ENCODE assay signal across 1 cellular context in genomic region chr17:43003542-43004172, GRCh38.
A peak's percentile ranks its signal among the peaks of the same experiment; 100 is the strongest.
TF ChIP-seq lines count a peak whose summit lies in the region.

No MANE protein-coding gene starts in this region.

TF ChIP-seq in HepG2, 621 proteins besides CTCF, POLR2A, EP300 and RAD21 (continued from another document):
- TF ChIP-seq ZHX2 (IDR thresholded peaks at IDR 0.05; ENCODE audit: low read depth) (no peak), ZHX2 (CRISPR knock-in tag; IDR thresholded peaks at IDR 0.05; ENCODE audit: borderline replicate concordance) (no peak), ZNF460 (CRISPR knock-in tag; IDR thresholded peaks at IDR 0.05; ENCODE audit: borderline replicate concordance) (no peak), THYN1 (CRISPR knock-in tag; IDR thresholded peaks at IDR 0.05; ENCODE audit: borderline replicate concordance, low read depth) (no peak), IRF1 (CRISPR knock-in tag; IDR thresholded peaks at IDR 0.05; ENCODE audit: low read depth) (no peak), ZFP1 (CRISPR knock-in tag; IDR thresholded peaks at IDR 0.05) (no peak), NFIB (CRISPR knock-in tag; IDR thresholded peaks at IDR 0.05; ENCODE audit: borderline replicate concordance) (no peak), SIX1 (CRISPR knock-in tag; IDR thresholded peaks at IDR 0.05; ENCODE audit: borderline replicate concordance) (no peak), CSRNP1 (CRISPR knock-in tag; IDR thresholded peaks at IDR 0.05) (no peak), NFIC (IDR thresholded peaks at IDR 0.05; ENCODE audit: low read length) (no peak), AHR (CRISPR knock-in tag; IDR thresholded peaks at IDR 0.05) (no peak), SSRP1 (CRISPR knock-in tag; IDR thresholded peaks at IDR 0.05) (peak; percentile 92; the same call in 1 of the 2 replicates), ZNF382 (CRISPR knock-in tag; IDR thresholded peaks at IDR 0.05; ENCODE audit: borderline replicate concordance) (no peak), RAD51 (IDR thresholded peaks at IDR 0.05; ENCODE audit: borderline replicate concordance) (no peak), ZNF501 (CRISPR knock-in tag; IDR thresholded peaks at IDR 0.05) (0 out of 2 replicates have a peak, but pooled peaks have one; percentile 20), RARG (CRISPR knock-in tag; IDR thresholded peaks at IDR 0.05; ENCODE audit: low read depth) (no peak), ATAD3A (CRISPR knock-in tag; IDR thresholded peaks at IDR 0.05) (no peak), ZSCAN9 (CRISPR knock-in tag; IDR thresholded peaks at IDR 0.05; ENCODE audit: borderline replicate concordance) (no peak), FOXO1 (CRISPR knock-in tag; IDR thresholded peaks at IDR 0.05) (no peak), ZBTB8A (CRISPR knock-in tag; IDR thresholded peaks at IDR 0.05; ENCODE audit: borderline replicate concordance, low read depth) (no peak), ZBTB33 (CRISPR knock-in tag; IDR thresholded peaks at IDR 0.05) (peak; percentile 89), ZSCAN30 (CRISPR knock-in tag; IDR thresholded peaks at IDR 0.05) (no peak), ATF6 (CRISPR knock-in tag; conservative IDR thresholded peaks at IDR 0.05) (no peak), TRIM22 (IDR thresholded peaks at IDR 0.05) (no peak), RBM22 (optimal IDR thresholded peaks at IDR 0.05; ENCODE audit: low read length) (peak; percentile 88), ZNF800 (CRISPR knock-in tag; IDR thresholded peaks at IDR 0.05) (no peak), JUND (CRISPR knock-in tag; IDR thresholded peaks at IDR 0.05) (no peak), ZFP36 (IDR thresholded peaks at IDR 0.05; ENCODE audit: borderline replicate concordance, low read depth, low read length, partially characterized antibody) (no peak), JDP2 (CRISPR knock-in tag; IDR thresholded peaks at IDR 0.05; ENCODE audit: borderline replicate concordance) (no peak), SATB2 (CRISPR knock-in tag; IDR thresholded peaks at IDR 0.05) (no peak), NR2F1 (CRISPR knock-in tag; IDR thresholded peaks at IDR 0.05) (no peak), ZFP62 (CRISPR knock-in tag; IDR thresholded peaks at IDR 0.05) (no peak), JARID2 (CRISPR knock-in tag; IDR thresholded peaks at IDR 0.05; ENCODE audit: insufficient replicate concordance) (no peak), CREB3 (CRISPR knock-in tag; IDR thresholded peaks at IDR 0.05) (no peak), NR3C1 (CRISPR knock-in tag; IDR thresholded peaks at IDR 0.05) (no peak), FOXC1 (CRISPR knock-in tag; IDR thresholded peaks at IDR 0.05; ENCODE audit: borderline replicate concordance) (no peak), PLRG1 (conservative IDR thresholded peaks at IDR 0.05) (no peak), TP53 (CRISPR knock-in tag; conservative IDR thresholded peaks at IDR 0.05) (no peak), RNF2 (conservative IDR thresholded peaks at IDR 0.05; ENCODE audit: low read depth) (no peak), EEA1 (CRISPR knock-in tag; IDR thresholded peaks at IDR 0.05; ENCODE audit: borderline replicate concordance) (no peak), ZBTB34 (CRISPR knock-in tag; IDR thresholded peaks at IDR 0.05) (no peak), SUZ12 (IDR thresholded peaks at IDR 0.05; ENCODE audit: low read depth, low read length) (no peak)
